In genomic region chr19:47512948-47513319, GRCh38 we compare ENCODE assay signal across 10 cellular contexts. TPM values are rescaled to one million over a fixed set of nuclear protein-coding genes. Genes with fewer than 3 reads are reported as not detected.
DNase-seq lines count a peak whose midpoint lies in the region; ATAC-seq and TF ChIP-seq lines count a peak whose summit lies in the region.
"Had no signal": no experiment of that assay in that cellular context is flagged by ENCODE, and none has a peak within 500 bp of the region (broad histone marks: within the 10 kb centered on the region; RNA-seq: fewer than 3 reads in every experiment).

No MANE protein-coding gene starts in this region.

- no peaks in the 10 kb centered on the region for H3K9me3 ChIP-seq in Caco-2

- H3K27ac Mint-ChIP-seq in Caco-2 (ENCODE audit: unreplicated experiment) (peak overlapping the region; percentile 87), progenitor cell of endocrine pancreas (peak overlapping the region; percentile 100)

- TF ChIP-seq CTCF in Caco-2 (IDR thresholded peaks at IDR 0.05; ENCODE audit: insufficient read depth in 1 of 2, low read depth in 1 of 2, low read length in 1 of 2, severe bottlenecking in 1 of 2, unreplicated experiment in 1 of 2) (no peak), RWPE1 (conservative IDR thresholded peaks at IDR 0.05; ENCODE audit: low read depth) (no peak), epithelial cell of proximal tubule (conservative IDR thresholded peaks at IDR 0.05; ENCODE audit: low read depth, low read length) (no peak), progenitor cell of endocrine pancreas (IDR thresholded peaks at IDR 0.05; ENCODE audit: unreplicated experiment) (no peak)

- H3K4me1 Mint-ChIP-seq in Caco-2 (ENCODE audit: low read depth, unreplicated experiment) = peaks cover 34% of the 10 kb centered on the region
- H3K4me1 Mint-ChIP-seq in progenitor cell of endocrine pancreas (ENCODE audit: low read depth) = peaks cover 33% of the 10 kb centered on the region

- peak overlapping the region; percentile 96 for H3K27ac ChIP-seq in RWPE1

- DNase-seq in Caco-2 = no peak
- no peak for DNase-seq in RWPE1 (ENCODE audit: low spot score)
- no peak for DNase-seq in epithelial cell of proximal tubule (ENCODE audit: low read depth)
- DNase-seq in progenitor cell of endocrine pancreas (ENCODE audit: low spot score, unreplicated experiment) = no peak
- DNase-seq in SKM-1 treated with dmso at 0.1 percent for 144 hours (lab: John Stamatoyannopoulos, UW; ENCODE audit: unreplicated experiment) = no peak
- DNase-seq: SIG-M5; stimulated activated CD4-positive, alpha-beta T cell treated with anti-CD3 and anti-CD28 coated beads, Interleukin-2, amount 100 ng/mL, for 48 hours had no signal

- H3K27me3 ChIP-seq in Caco-2 (replicated peaks; ENCODE audit: control insufficient read depth, insufficient read depth, low read length) = no peaks in the 10 kb centered on the region

- H3K4me3 ChIP-seq in Caco-2 (ENCODE audit: low read depth, low read length) = peak overlapping the region; percentile 29
- H3K4me3 ChIP-seq in epithelial cell of proximal tubule (ENCODE audit: low read depth, low read length) = peak overlapping the region; percentile 81

- TSS peak; percentile 92 for BruUV-seq in Caco-2 (replicated peaks; lab: Mats Ljungman, UMichigan)

- ATAC-seq in GM21360 (IDR thresholded peaks at IDR 0.05; ENCODE audit: unreplicated experiment) (no peak), HG02571 (IDR thresholded peaks at IDR 0.05; ENCODE audit: unreplicated experiment) (no peak), GM18502 (IDR thresholded peaks at IDR 0.05; ENCODE audit: poor library complexity, unreplicated experiment) (no peak)

- H3K4me1 ChIP-seq in Caco-2 = peaks cover 25% of the 10 kb centered on the region

- intact Hi-C loops in Caco-2 (cut with micrococcal nuclease; ENCODE audit: unreplicated experiment) = loop anchor here (1.0 kb wide), 1 partner anchor 185 kb away; no protein-coding TSS in a partner anchor

- H3K36me3 Mint-ChIP-seq in Caco-2 (ENCODE audit: insufficient read depth, unreplicated experiment) = peaks cover 46% of the 10 kb centered on the region
- no peaks in the 10 kb centered on the region for H3K36me3 Mint-ChIP-seq in progenitor cell of endocrine pancreas (ENCODE audit: insufficient read depth)

- CTCF ChIA-PET in Caco-2 (lab: Charles Lee) (interaction anchor here (0.6 to 2.6 kb wide), 2 partner anchors 77 to 153 kb away, joined by 3 to 17 read pairs; no protein-coding TSS in a partner anchor), RWPE1 (lab: Yijun Ruan, JAX) (interaction anchor here (0.6 to 1.4 kb wide), 3 partner anchors 29 to 185 kb away, joined by 3 to 5 read pairs (median 4); partner anchors contain the start of gene KPTN)

- H3K9me3 Mint-ChIP-seq in Caco-2 (ENCODE audit: unreplicated experiment) (no peaks in the 10 kb centered on the region), progenitor cell of endocrine pancreas (ENCODE audit: low read depth) (no peaks in the 10 kb centered on the region)

- no peaks in the 10 kb centered on the region for H3K36me3 ChIP-seq in Caco-2 (ENCODE audit: control insufficient read depth, insufficient read depth, low read length)

- H3K4me3 Mint-ChIP-seq in Caco-2 (ENCODE audit: unreplicated experiment) = peak overlapping the region; percentile 100
- H3K4me3 Mint-ChIP-seq in progenitor cell of endocrine pancreas (ENCODE audit: low read depth) = peak overlapping the region; percentile 99

- POLR2A ChIA-PET in Caco-2 (lab: Charles Lee) = no interaction called here
- POLR2A ChIA-PET in RWPE1 (lab: Yijun Ruan, JAX; ENCODE audit: low non-redundant PET) = interaction anchor here (0.5 kb wide), 2 partner anchors 87 to 136 kb away, joined by 5 to 8 read pairs; no protein-coding TSS in a partner anchor

- H3K27me3 Mint-ChIP-seq in Caco-2 (ENCODE audit: insufficient read depth, unreplicated experiment) (no peaks in the 10 kb centered on the region), progenitor cell of endocrine pancreas (no peaks in the 10 kb centered on the region)

RNA-seq across cellular contexts. Expression of gene NAPA, which starts 1.9 kb away (rescaled TPM):
- total RNA-seq in Caco-2 (2022) = 149 TPM in 2 replicates
- total RNA-seq in epithelial cell of proximal tubule = 78.9 and 82.2 TPM in 2 replicates
- 77.8 and 80.0 TPM in 2 replicates for total RNA-seq in progenitor cell of endocrine pancreas

RNA-seq across cellular contexts. Expression of gene KPTN, which starts 28.9 kb away (rescaled TPM):
- total RNA-seq in Caco-2 (2022) = 19.7 and 20.6 TPM in 2 replicates
- total RNA-seq in epithelial cell of proximal tubule = 3.2 TPM in 2 replicates
- 29.9 and 30.5 TPM in 2 replicates for total RNA-seq in progenitor cell of endocrine pancreas

RNA-seq across cellular contexts. Expression of gene SLC8A2, which starts 41.2 kb away (rescaled TPM):
- total RNA-seq in Caco-2 (2022) (1.2 and 1.3 TPM in 2 replicates), epithelial cell of proximal tubule (not detected in 2 replicates), progenitor cell of endocrine pancreas (1.2 and 1.4 TPM in 2 replicates)
